In the genomic region with DNA sequence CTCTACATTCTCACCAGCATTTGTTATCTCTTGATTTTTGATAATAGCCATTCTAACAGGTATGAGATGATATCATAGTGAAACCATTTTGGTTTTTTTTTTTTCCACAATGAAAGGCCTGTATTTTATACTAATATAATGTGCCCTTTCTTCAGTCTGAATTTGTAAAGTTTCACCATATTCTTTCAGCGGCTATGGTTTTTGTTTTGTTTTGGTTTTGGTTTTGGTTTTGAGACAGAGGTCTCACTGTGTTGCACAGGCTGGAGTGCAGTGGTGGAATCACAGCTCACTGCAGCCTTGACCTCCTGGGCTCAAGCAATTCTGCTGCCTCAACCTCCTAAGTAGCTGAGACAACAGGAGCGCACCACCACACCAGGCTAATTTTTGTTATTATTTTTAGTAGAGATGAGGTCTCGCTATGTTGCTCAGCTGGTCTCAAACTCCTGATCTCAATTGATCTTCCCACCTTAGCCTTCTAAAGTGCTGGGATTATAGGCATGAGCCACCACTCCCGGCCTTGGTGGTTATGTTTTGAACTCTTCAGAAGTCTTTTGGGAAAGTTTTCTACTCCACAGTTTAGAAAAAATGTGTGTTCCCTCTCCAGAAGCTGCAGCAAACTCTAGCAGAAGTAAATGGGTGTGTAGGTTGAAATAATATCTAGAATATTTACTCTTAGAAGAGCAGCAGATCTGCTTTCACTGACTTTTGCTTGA, we compare ENCODE assay signal across 9 cellular contexts.
DNase-seq lines count a peak whose midpoint lies in the region; ATAC-seq and TF ChIP-seq lines count a peak whose summit lies in the region.
"Had no signal": no experiment of that assay in that cellular context is flagged by ENCODE, and none has a peak within 500 bp of the region (broad histone marks: within the 10 kb centered on the region; RNA-seq: fewer than 3 reads in every experiment).

No MANE protein-coding gene starts in this region.

- peaks cover 7% of the 10 kb centered on the region for H3K27me3 Mint-ChIP-seq in glutamatergic neuron (ENCODE audit: unreplicated experiment)
- H3K27me3 Mint-ChIP-seq in mesothelial cell of epicardium (ENCODE audit: low read depth), result no peaks in the 10 kb centered on the region

- H3K4me1 Mint-ChIP-seq in glutamatergic neuron (ENCODE audit: low read depth, unreplicated experiment) (peaks cover 3% of the 10 kb centered on the region), mesothelial cell of epicardium (peaks cover 12% of the 10 kb centered on the region)

- H3K4me3 Mint-ChIP-seq in glutamatergic neuron (ENCODE audit: unreplicated experiment) (no peak overlapping the region), mesothelial cell of epicardium (no peak overlapping the region)

- TF ChIP-seq CTCF in glutamatergic neuron (IDR thresholded peaks at IDR 0.05; ENCODE audit: partially characterized antibody, unreplicated experiment) (no peak), mesothelial cell of epicardium (IDR thresholded peaks at IDR 0.05; ENCODE audit: unreplicated experiment) (no peak)

- H3K9me3 Mint-ChIP-seq in glutamatergic neuron (ENCODE audit: unreplicated experiment) (peaks cover 22% of the 10 kb centered on the region), mesothelial cell of epicardium (peaks cover 11% of the 10 kb centered on the region)

- no peak for ATAC-seq in HG02588 (IDR thresholded peaks at IDR 0.05; ENCODE audit: unreplicated experiment)

- H3K36me3 Mint-ChIP-seq in glutamatergic neuron (ENCODE audit: unreplicated experiment) (peaks cover 4% of the 10 kb centered on the region), mesothelial cell of epicardium (peaks cover 10% of the 10 kb centered on the region)

- H3K27ac Mint-ChIP-seq in glutamatergic neuron (ENCODE audit: unreplicated experiment) (peak overlapping the region; percentile 33), mesothelial cell of epicardium (no peak overlapping the region)

- peak; percentile 8 for DNase-seq in stimulated activated CD4-positive, alpha-beta T cell treated with anti-CD3 and anti-CD28 coated beads, Interleukin-15, amount 100 ng/mL, for 24 hours
- no peak for DNase-seq in stimulated activated CD4-positive, alpha-beta T cell treated with anti-CD3 and anti-CD28 coated beads, Interleukin-12 subunit alpha, Interleukin-12 subunit beta, amount 100 ng/mL, for 4 hours
- DNase-seq in NAMALWA (ENCODE audit: low spot score) (peak; percentile 9), glutamatergic neuron (no peak), DMS 273 (lab: John Stamatoyannopoulos, UW; ENCODE audit: unreplicated experiment) (no peak), NCI-H2081 treated with DMSO at 0.1 percent for 48 hours (lab: John Stamatoyannopoulos, UW) (no peak), mesothelial cell of epicardium (ENCODE audit: low spot score in 2 of 2, unreplicated experiment in 2 of 2) (no peak)
- DNase-seq: COR-L47 had no signal

Comparison
In these comparisons a context has a peak if more than half of its experiments do, and no peak if none do; other contexts are left out.
1. DNase-seq: peak in stimulated activated CD4-positive, alpha-beta T cell treated with anti-CD3 and anti-CD28 coated beads, Interleukin-15, amount 100 ng/mL, for 24 hours (single experiment) and NAMALWA (single experiment); none in stimulated activated CD4-positive, alpha-beta T cell treated with anti-CD3 and anti-CD28 coated beads, Interleukin-12 subunit alpha, Interleukin-12 subunit beta, amount 100 ng/mL, for 4 hours (single experiment), glutamatergic neuron (single experiment), DMS 273 (single experiment), NCI-H2081 treated with DMSO at 0.1 percent for 48 hours (single experiment) and mesothelial cell of epicardium (0 of 2).